32 cellular contexts compared by ENCODE assay signal in genomic region chr5:84779206-84779605, GRCh38.
DNase-seq lines count a peak whose midpoint lies in the region; TF ChIP-seq lines count a peak whose summit lies in the region.
"Had no signal": no experiment of that assay in that cellular context is flagged by ENCODE, and none has a peak within 500 bp of the region (broad histone marks: within the 10 kb centered on the region; RNA-seq: fewer than 3 reads in every experiment).

No MANE protein-coding gene starts in this region.

- H3K27me3 ChIP-seq in adipocyte (replicated peaks; ENCODE audit: control insufficient read depth, insufficient read depth, low read length): no peaks in the 10 kb centered on the region
- H3K27me3 ChIP-seq: ascending aorta, left lung, SJSA1 had no signal

- DNase-seq in HS-5 (ENCODE audit: low read depth) (peak; percentile 18), adipocyte (ENCODE audit: low read depth) (peak; percentile 56), globus pallidus (ENCODE audit: low spot score) (peak; percentile 8), retinal pigment epithelial cell (ENCODE audit: low read depth) (peak; percentile 31), putamen (ENCODE audit: low spot score) (no peak), pons (ENCODE audit: low spot score) (no peak), NCI-H1436 treated with DMSO at 0.1 percent for 48 hours (lab: John Stamatoyannopoulos, UW) (no peak), ACHN (no peak)
- DNase-seq: activated CD4-positive, alpha-beta T cell treated with anti-CD3 and anti-CD28 coated beads, Interleukin-2, amount 10 ng/mL, durations not matched to agents 24 days and 14 days; activated gamma-delta T cell; activated naive CD8-positive, alpha-beta T cell treated with anti-CD3 and anti-CD28 coated beads for 36 hours; activated T-cell treated with anti-CD3 and anti-CD28 coated beads, Interleukin-2, amount 50 U/mL, for 4 hours; Calu3; central memory CD4-positive, alpha-beta T cell; DMS79; effector memory CD8-positive, alpha-beta T cell; erythroblast; head of caudate nucleus; islet precursor cell; left lung; MV-4-11; naive B cell; NCI-H1436; NCI-H748 treated with DMSO at 0.1 percent for 48 hours; nucleus accumbens; psoas muscle; stimulated activated CD4-positive, alpha-beta T cell treated with anti-CD3 and anti-CD28 coated beads, Interleukin-15, amount 100 ng/mL, for 24 hours; stimulated activated CD4-positive, alpha-beta T cell treated with anti-CD3 and anti-CD28 coated beads, Interleukin-4, amount 100 ng/mL, for 4 hours; trophoblast cell had no signal

- H3K4me3 ChIP-seq in adipocyte (ENCODE audit: low read length): no peak overlapping the region
- H3K4me3 ChIP-seq in retinal pigment epithelial cell (ENCODE audit: low read length): no peak overlapping the region
- H3K4me3 ChIP-seq: ascending aorta, left lung, psoas muscle, SJSA1 had no signal

- H3K36me3 ChIP-seq in adipocyte (ENCODE audit: control insufficient read depth, insufficient read depth, low read length, severe bottlenecking): no peaks in the 10 kb centered on the region
- H3K36me3 ChIP-seq: ascending aorta, left lung, SJSA1 had no signal

- H3K9ac ChIP-seq in adipocyte (ENCODE audit: low read length): no peak overlapping the region
- H3K9ac ChIP-seq: KMS-11 had no signal

- no peaks in the 10 kb centered on the region for H3K4me1 ChIP-seq in adipocyte (ENCODE audit: control insufficient read depth, insufficient read depth, low read length)
- H3K4me1 ChIP-seq: ascending aorta, left lung, psoas muscle had no signal

- in situ Hi-C loops in ACHN (cut with HindIII; ENCODE audit: low pct_ligation_motif_present, low pct_unique_long_range_greater_than_20kb, low sequenced_read_pairs): no loop called here

- no peak for TF ChIP-seq CTCF in retinal pigment epithelial cell (conservative IDR thresholded peaks at IDR 0.05; ENCODE audit: low read depth, low read length)

- H3K9me3 ChIP-seq in adipocyte (ENCODE audit: control insufficient read depth, low read length): no peaks in the 10 kb centered on the region
- H3K9me3 ChIP-seq: ascending aorta, left lung, psoas muscle, SJSA1 had no signal

Comparison
In these comparisons a context has a peak if more than half of its experiments do, and no peak if none do; other contexts are left out.
1. DNase-seq: peak in HS-5 (single experiment), adipocyte (single experiment), globus pallidus (single experiment) and retinal pigment epithelial cell (single experiment); none in putamen (single experiment), pons (single experiment), NCI-H1436 treated with DMSO at 0.1 percent for 48 hours (single experiment) and ACHN (single experiment).